In genomic region chr9:98867434-98868168, GRCh38 we compare ENCODE assay signal across 1 cellular context.
TF ChIP-seq lines count a peak whose summit lies in the region.

No MANE protein-coding gene starts in this region.

TF ChIP-seq in K562, 482 proteins besides CTCF, POLR2A, EP300 and RAD21 (continued from another document and continues in another):
- TF ChIP-seq, protein P1, sequence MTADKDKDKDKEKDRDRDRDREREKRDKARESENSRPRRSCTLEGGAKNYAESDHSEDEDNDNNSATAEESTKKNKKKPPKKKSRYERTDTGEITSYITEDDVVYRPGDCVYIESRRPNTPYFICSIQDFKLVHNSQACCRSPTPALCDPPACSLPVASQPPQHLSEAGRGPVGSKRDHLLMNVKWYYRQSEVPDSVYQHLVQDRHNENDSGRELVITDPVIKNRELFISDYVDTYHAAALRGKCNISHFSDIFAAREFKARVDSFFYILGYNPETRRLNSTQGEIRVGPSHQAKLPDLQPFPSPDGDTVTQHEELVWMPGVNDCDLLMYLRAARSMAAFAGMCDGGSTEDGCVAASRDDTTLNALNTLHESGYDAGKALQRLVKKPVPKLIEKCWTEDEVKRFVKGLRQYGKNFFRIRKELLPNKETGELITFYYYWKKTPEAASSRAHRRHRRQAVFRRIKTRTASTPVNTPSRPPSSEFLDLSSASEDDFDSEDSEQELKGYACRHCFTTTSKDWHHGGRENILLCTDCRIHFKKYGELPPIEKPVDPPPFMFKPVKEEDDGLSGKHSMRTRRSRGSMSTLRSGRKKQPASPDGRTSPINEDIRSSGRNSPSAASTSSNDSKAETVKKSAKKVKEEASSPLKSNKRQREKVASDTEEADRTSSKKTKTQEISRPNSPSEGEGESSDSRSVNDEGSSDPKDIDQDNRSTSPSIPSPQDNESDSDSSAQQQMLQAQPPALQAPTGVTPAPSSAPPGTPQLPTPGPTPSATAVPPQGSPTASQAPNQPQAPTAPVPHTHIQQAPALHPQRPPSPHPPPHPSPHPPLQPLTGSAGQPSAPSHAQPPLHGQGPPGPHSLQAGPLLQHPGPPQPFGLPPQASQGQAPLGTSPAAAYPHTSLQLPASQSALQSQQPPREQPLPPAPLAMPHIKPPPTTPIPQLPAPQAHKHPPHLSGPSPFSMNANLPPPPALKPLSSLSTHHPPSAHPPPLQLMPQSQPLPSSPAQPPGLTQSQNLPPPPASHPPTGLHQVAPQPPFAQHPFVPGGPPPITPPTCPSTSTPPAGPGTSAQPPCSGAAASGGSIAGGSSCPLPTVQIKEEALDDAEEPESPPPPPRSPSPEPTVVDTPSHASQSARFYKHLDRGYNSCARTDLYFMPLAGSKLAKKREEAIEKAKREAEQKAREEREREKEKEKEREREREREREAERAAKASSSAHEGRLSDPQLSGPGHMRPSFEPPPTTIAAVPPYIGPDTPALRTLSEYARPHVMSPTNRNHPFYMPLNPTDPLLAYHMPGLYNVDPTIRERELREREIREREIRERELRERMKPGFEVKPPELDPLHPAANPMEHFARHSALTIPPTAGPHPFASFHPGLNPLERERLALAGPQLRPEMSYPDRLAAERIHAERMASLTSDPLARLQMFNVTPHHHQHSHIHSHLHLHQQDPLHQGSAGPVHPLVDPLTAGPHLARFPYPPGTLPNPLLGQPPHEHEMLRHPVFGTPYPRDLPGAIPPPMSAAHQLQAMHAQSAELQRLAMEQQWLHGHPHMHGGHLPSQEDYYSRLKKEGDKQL (CRISPR knock-in tag; IDR thresholded peaks at IDR 0.05; ENCODE audit: borderline replicate concordance) = no peak
- TF ChIP-seq KLF16 (IDR thresholded peaks at IDR 0.05) = no peak
- peak; percentile 89 for TF ChIP-seq CXXC5 (CRISPR knock-in tag; IDR thresholded peaks at IDR 0.05)
- TF ChIP-seq ETS1 (conservative IDR thresholded peaks at IDR 0.05; ENCODE audit: control insufficient read depth, low read depth, low read length) = no peak
- TF ChIP-seq ZNF445 (CRISPR knock-in tag; IDR thresholded peaks at IDR 0.05; ENCODE audit: low read depth) = no peak
- TF ChIP-seq HBP1 (CRISPR knock-in tag; IDR thresholded peaks at IDR 0.05) = 0 out of 2 replicates have a peak, but pooled peaks have one; percentile 55
- no peak for TF ChIP-seq HNRNPK (IDR thresholded peaks at IDR 0.05; ENCODE audit: low read depth, low read length, poor library complexity, severe bottlenecking)
- TF ChIP-seq DPF2 (IDR thresholded peaks at IDR 0.05) = peak; percentile 74; the same call in 1 of the 2 replicates
- TF ChIP-seq MCM7 (IDR thresholded peaks at IDR 0.05) = no peak
- no peak for TF ChIP-seq POLR3G (IDR thresholded peaks at IDR 0.05; ENCODE audit: extremely low read depth, insufficient read length, insufficient replicate concordance)
- TF ChIP-seq ZNF830 (CRISPR knock-in tag; IDR thresholded peaks at IDR 0.05) = no peak
- TF ChIP-seq, protein P2, sequence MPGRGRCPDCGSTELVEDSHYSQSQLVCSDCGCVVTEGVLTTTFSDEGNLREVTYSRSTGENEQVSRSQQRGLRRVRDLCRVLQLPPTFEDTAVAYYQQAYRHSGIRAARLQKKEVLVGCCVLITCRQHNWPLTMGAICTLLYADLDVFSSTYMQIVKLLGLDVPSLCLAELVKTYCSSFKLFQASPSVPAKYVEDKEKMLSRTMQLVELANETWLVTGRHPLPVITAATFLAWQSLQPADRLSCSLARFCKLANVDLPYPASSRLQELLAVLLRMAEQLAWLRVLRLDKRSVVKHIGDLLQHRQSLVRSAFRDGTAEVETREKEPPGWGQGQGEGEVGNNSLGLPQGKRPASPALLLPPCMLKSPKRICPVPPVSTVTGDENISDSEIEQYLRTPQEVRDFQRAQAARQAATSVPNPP (IDR thresholded peaks at IDR 0.05; ENCODE audit: borderline replicate concordance, insufficient read depth, insufficient read length) = no peak
- TF ChIP-seq, protein P3, sequence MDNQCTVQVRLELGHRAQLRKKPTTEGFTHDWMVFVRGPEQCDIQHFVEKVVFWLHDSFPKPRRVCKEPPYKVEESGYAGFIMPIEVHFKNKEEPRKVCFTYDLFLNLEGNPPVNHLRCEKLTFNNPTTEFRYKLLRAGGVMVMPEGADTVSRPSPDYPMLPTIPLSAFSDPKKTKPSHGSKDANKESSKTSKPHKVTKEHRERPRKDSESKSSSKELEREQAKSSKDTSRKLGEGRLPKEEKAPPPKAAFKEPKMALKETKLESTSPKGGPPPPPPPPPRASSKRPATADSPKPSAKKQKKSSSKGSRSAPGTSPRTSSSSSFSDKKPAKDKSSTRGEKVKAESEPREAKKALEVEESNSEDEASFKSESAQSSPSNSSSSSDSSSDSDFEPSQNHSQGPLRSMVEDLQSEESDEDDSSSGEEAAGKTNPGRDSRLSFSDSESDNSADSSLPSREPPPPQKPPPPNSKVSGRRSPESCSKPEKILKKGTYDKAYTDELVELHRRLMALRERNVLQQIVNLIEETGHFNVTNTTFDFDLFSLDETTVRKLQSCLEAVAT (IDR thresholded peaks at IDR 0.05) = no peak
- TF ChIP-seq ASH1L (IDR thresholded peaks at IDR 0.05; ENCODE audit: borderline replicate concordance, low read depth, partially characterized antibody) = no peak
- no peak; the same call in none of the 2 replicates for TF ChIP-seq BRD4 (IDR thresholded peaks at IDR 0.05)
- no peak for TF ChIP-seq SNAPC5 (CRISPR knock-in tag; IDR thresholded peaks at IDR 0.05)
- no peak for TF ChIP-seq ZBED1 (IDR thresholded peaks at IDR 0.05)
- TF ChIP-seq, protein P4, sequence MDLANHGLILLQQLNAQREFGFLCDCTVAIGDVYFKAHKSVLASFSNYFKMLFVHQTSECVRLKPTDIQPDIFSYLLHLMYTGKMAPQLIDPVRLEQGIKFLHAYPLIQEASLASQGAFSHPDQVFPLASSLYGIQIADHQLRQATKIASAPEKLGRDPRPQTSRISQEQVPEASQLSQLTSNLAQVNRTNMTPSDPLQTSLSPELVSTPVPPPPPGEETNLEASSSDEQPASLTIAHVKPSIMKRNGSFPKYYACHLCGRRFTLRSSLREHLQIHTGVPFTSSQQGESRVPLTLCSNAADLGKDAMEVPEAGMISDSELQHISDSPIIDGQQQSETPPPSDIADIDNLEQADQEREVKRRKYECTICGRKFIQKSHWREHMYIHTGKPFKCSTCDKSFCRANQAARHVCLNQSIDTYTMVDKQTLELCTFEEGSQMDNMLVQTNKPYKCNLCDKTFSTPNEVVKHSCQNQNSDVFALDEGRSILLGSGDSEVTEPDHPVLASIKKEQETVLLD (IDR thresholded peaks at IDR 0.05) = no peak
- TF ChIP-seq TCF7 (IDR thresholded peaks at IDR 0.05; ENCODE audit: borderline replicate concordance) = no peak
- no peak for TF ChIP-seq NUFIP1 (IDR thresholded peaks at IDR 0.05; ENCODE audit: partially characterized antibody)
- no peak for TF ChIP-seq EZH2 (IDR thresholded peaks at IDR 0.05; ENCODE audit: borderline replicate concordance, low read depth, low read length)
- no peak for TF ChIP-seq SRSF7 (optimal IDR thresholded peaks at IDR 0.05; ENCODE audit: low read depth, low read length)
- TF ChIP-seq CBFA2T2 (conservative IDR thresholded peaks at IDR 0.05) = no peak; the same call in 1 of the 2 replicates
- TF ChIP-seq ZNF592 (IDR thresholded peaks at IDR 0.05) = peak; percentile 97
- no peak for TF ChIP-seq TFE3 (CRISPR knock-in tag; IDR thresholded peaks at IDR 0.05)
- no peak; the same call in 1 of the 2 replicates for TF ChIP-seq NR2C1 (IDR thresholded peaks at IDR 0.05)
- peak; percentile 83 for TF ChIP-seq NR2C1 (tag; IDR thresholded peaks at IDR 0.05)
- no peak for TF ChIP-seq ARID2 (IDR thresholded peaks at IDR 0.05)
- peak; percentile 43; the same call in 1 of the 2 replicates for TF ChIP-seq VEZF1 (CRISPR knock-in tag; IDR thresholded peaks at IDR 0.05)
- TF ChIP-seq, protein P5, sequence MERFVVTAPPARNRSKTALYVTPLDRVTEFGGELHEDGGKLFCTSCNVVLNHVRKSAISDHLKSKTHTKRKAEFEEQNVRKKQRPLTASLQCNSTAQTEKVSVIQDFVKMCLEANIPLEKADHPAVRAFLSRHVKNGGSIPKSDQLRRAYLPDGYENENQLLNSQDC (CRISPR knock-in tag; IDR thresholded peaks at IDR 0.05) = no peak
- peak; percentile 85; the same call in 1 of the 2 replicates for TF ChIP-seq MEF2D (tag; conservative IDR thresholded peaks at IDR 0.05; ENCODE audit: low read depth)
- TF ChIP-seq ZNF778 (CRISPR knock-in tag; IDR thresholded peaks at IDR 0.05) = no peak
- no peak for TF ChIP-seq ZNF3 (CRISPR knock-in tag; IDR thresholded peaks at IDR 0.05)
- TF ChIP-seq JUNB (CRISPR knock-in tag; conservative IDR thresholded peaks at IDR 0.05) = peak; percentile 72
- TF ChIP-seq ATF7 (IDR thresholded peaks at IDR 0.05) = peak; percentile 96
- TF ChIP-seq ZNF76 (CRISPR knock-in tag; IDR thresholded peaks at IDR 0.05; ENCODE audit: borderline replicate concordance) = peak; percentile 86
- no peak for TF ChIP-seq RB1 (IDR thresholded peaks at IDR 0.05; ENCODE audit: low read depth)
- no peak for TF ChIP-seq MED1 (CRISPR knock-in tag; IDR thresholded peaks at IDR 0.05; ENCODE audit: borderline replicate concordance)
- peak; percentile 75 for TF ChIP-seq BCL6 (CRISPR knock-in tag; IDR thresholded peaks at IDR 0.05)
- TF ChIP-seq ZNF699 (CRISPR knock-in tag; IDR thresholded peaks at IDR 0.05; ENCODE audit: insufficient replicate concordance) = no peak
- no peak for TF ChIP-seq SRSF9 (IDR thresholded peaks at IDR 0.05; ENCODE audit: borderline replicate concordance, low read depth, low read length)
- no peak for TF ChIP-seq CSDE1 (IDR thresholded peaks at IDR 0.05)
- no peak for TF ChIP-seq SMAD1 (IDR thresholded peaks at IDR 0.05; ENCODE audit: low read depth, low read length, partially characterized antibody)
